Comparison of ENCODE assay signal across 26 cellular contexts in the genomic region with DNA sequence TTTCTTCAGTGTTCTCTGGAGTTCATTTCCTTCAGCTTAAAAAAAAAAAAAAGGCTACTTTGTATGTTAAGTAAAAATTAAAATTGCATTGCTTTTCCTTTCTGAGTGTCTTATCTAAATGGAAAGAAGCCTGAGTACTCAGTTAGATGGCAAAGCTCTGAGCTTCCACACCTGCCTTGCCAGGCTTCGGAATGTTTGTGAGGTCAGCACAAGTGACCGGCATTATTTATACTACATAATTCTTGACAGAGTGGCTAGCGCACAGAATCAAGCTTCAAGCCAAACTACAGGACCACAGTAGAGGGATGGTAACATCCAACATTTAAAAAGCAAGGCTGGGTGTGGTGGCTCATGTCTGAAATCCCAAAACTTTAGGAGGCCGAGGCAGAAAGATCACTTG. TPM values are rescaled to one million over a fixed set of nuclear protein-coding genes. Genes with fewer than 3 reads are reported as not detected.
A peak's percentile ranks its signal among the peaks of the same experiment; 100 is the strongest.
DNase-seq lines count a peak whose midpoint lies in the region; ATAC-seq, FAIRE-seq and TF ChIP-seq lines count a peak whose summit lies in the region.
"Had no signal": no experiment of that assay in that cellular context is flagged by ENCODE, and none has a peak within 500 bp of the region (broad histone marks: within the 10 kb centered on the region; RNA-seq: fewer than 3 reads in every experiment).

No MANE protein-coding gene starts in this region.

- no peak overlapping the region for H3K4ac ChIP-seq in H9 (ENCODE audit: low read depth, low read length)

- no peak overlapping the region for H3K4me3 ChIP-seq in heart left ventricle
- H3K4me3 ChIP-seq: ascending aorta, BLaER1, esophagus squamous epithelium, SJCRH30, smooth muscle cell, upper lobe of right lung had no signal

- peaks cover 3% of the 10 kb centered on the region for H3K36me3 Mint-ChIP-seq in activated naive CD8-positive, alpha-beta T cell
- peaks cover 33% of the 10 kb centered on the region for H3K36me3 Mint-ChIP-seq in activated naive CD8-positive, alpha-beta T cell treated with anti-CD3 and anti-CD28 coated beads for 36 hours
- H3K36me3 Mint-ChIP-seq in H9 (ENCODE audit: insufficient read depth in 1 of 3, low read depth in 3 of 3) (peaks cover 16 to 31% (median 19%) of the 10 kb centered on the region in 3 experiments), neural crest cell (ENCODE audit: low read depth) (peaks cover 2% of the 10 kb centered on the region)

- H3K4me3 Mint-ChIP-seq in activated naive CD8-positive, alpha-beta T cell: no peak overlapping the region
- H3K4me3 Mint-ChIP-seq in activated naive CD8-positive, alpha-beta T cell treated with anti-CD3 and anti-CD28 coated beads for 36 hours: no peak overlapping the region
- no peak overlapping the region for H3K4me3 Mint-ChIP-seq in H9
- no peak overlapping the region for H3K4me3 Mint-ChIP-seq in neural crest cell
- H3K4me3 Mint-ChIP-seq: memory B cell; T-helper 1 cell treated with Interleukin-12 subunit alpha and Interleukin-12 subunit beta and Interleukin-4 antibody, amounts not matched to agents 30 μg/mL and 1 μg/mL, for 36 hours had no signal

- no peak overlapping the region for H3K9ac ChIP-seq in H9 (ENCODE audit: extremely low read depth, insufficient read length, low read length)
- H3K9ac ChIP-seq: BLaER1 had no signal

- peak overlapping the region; percentile 86 for H3K27ac Mint-ChIP-seq in activated naive CD8-positive, alpha-beta T cell
- no peak overlapping the region for H3K27ac Mint-ChIP-seq in activated naive CD8-positive, alpha-beta T cell treated with anti-CD3 and anti-CD28 coated beads for 36 hours
- H3K27ac Mint-ChIP-seq in H9 (peak overlapping the region; percentile 15 to 73 (median 33); a peak in 4 of 7 replicates), neural crest cell (ENCODE audit: unreplicated experiment) (peak overlapping the region; percentile 40)
- H3K27ac Mint-ChIP-seq: activated naive CD4-positive, alpha-beta T cell treated with anti-CD3 and anti-CD28 coated beads, Interleukin-2, amount 50 U/mL, for 72 hours; memory B cell; T-helper 1 cell treated with Interleukin-12 subunit alpha and Interleukin-12 subunit beta and Interleukin-4 antibody, amounts not matched to agents 30 μg/mL and 1 μg/mL, for 36 hours had no signal

- FAIRE-seq in D721Med (lab: Jason Lieb, UNC): no peak

- no peak for DNase-seq in activated naive CD8-positive, alpha-beta T cell treated with anti-CD3 and anti-CD28 coated beads for 36 hours
- no peak for DNase-seq in H9
- DNase-seq in heart left ventricle: no peak
- no peak for DNase-seq in neural crest cell (ENCODE audit: low read depth, low spot score)
- no peak for DNase-seq in GM10266 (ENCODE audit: extremely low spot score)
- no peak for DNase-seq in D721Med (ENCODE audit: insufficient read length, low spot score)
- DNase-seq: activated CD4-positive, alpha-beta T cell treated with anti-CD3 and anti-CD28 coated beads for 1 hour; Calu3; caudate nucleus; esophagus squamous epithelium; foreskin melanocyte; KBM-7; NCI-H1105 treated with DMSO at 0.1 percent for 48 hours; NCI-H2029; NCI-H69; SJCRH30; stimulated activated CD4-positive, alpha-beta T cell treated with anti-CD3 and anti-CD28 coated beads, Interleukin-1b, Interleukin-23, amount 100 ng/mL, for 48 hours; upper lobe of right lung had no signal

- H3K79me2 ChIP-seq in H9 (ENCODE audit: insufficient read depth, low read length): peaks cover 21% of the 10 kb centered on the region; the same call in 1 of the 2 replicates

- H3K9me3 Mint-ChIP-seq in activated naive CD8-positive, alpha-beta T cell (ENCODE audit: low read depth): no peaks in the 10 kb centered on the region
- H3K9me3 Mint-ChIP-seq in activated naive CD8-positive, alpha-beta T cell treated with anti-CD3 and anti-CD28 coated beads for 36 hours: peaks cover 6% of the 10 kb centered on the region
- H3K9me3 Mint-ChIP-seq in H9 (peaks cover 19 to 31% of the 10 kb centered on the region in 2 experiments), neural crest cell (peaks cover 4% of the 10 kb centered on the region)
- H3K9me3 Mint-ChIP-seq: activated naive CD4-positive, alpha-beta T cell treated with anti-CD3 and anti-CD28 coated beads, Interleukin-2, amount 50 U/mL, for 72 hours; memory B cell; T-helper 1 cell treated with Interleukin-12 subunit alpha and Interleukin-12 subunit beta and Interleukin-4 antibody, amounts not matched to agents 30 μg/mL and 1 μg/mL, for 36 hours had no signal

- H3K23me2 ChIP-seq in H9 (ENCODE audit: insufficient read length, low read depth, low read length, poor library complexity, severe bottlenecking): no peaks in the 10 kb centered on the region

- no peak overlapping the region for H2BK20ac ChIP-seq in H9 (ENCODE audit: low read depth, low read length, poor library complexity, severe bottlenecking)

- no CpG with 5 or more reads among the region's 4 CpGs for WGBS in H9 (ENCODE audit: extremely low coverage, insufficient read length, low lambda C conversion rate)
- WGBS in heart left ventricle, 4 donors: 51 to 72% (median 65%) methylated on average over 4 of the region's 4 CpGs

- no peak overlapping the region for H3K56ac ChIP-seq in H9 (ENCODE audit: insufficient read length, low read depth, low read length)

- no peak overlapping the region for H4K5ac ChIP-seq in H9 (ENCODE audit: insufficient read length, low read depth, low read length)

- H4K91ac ChIP-seq in H9 (ENCODE audit: insufficient read length, low read depth, low read length): no peak overlapping the region

- no peak overlapping the region for H3K18ac ChIP-seq in H9 (ENCODE audit: insufficient read length, low read depth, low read length)

- no peak overlapping the region for H2BK15ac ChIP-seq in H9 (ENCODE audit: low read depth, low read length)

- H2BK120ac ChIP-seq in H9 (ENCODE audit: low read depth, low read length, poor library complexity, severe bottlenecking): no peak overlapping the region

- no peak overlapping the region for H3K4me2 ChIP-seq in H9 (ENCODE audit: insufficient read depth, insufficient read length, low read length)
- H3K4me2 ChIP-seq: BLaER1, smooth muscle cell had no signal

- peaks cover 5% of the 10 kb centered on the region for H3K79me1 ChIP-seq in H9 (ENCODE audit: insufficient read depth, low read depth, low read length, poor library complexity, severe bottlenecking)

- H3K9me3 ChIP-seq in H9 (ENCODE audit: control insufficient read depth, low read depth, low read length): peaks cover 21% of the 10 kb centered on the region
- no peaks in the 10 kb centered on the region for H3K9me3 ChIP-seq in heart left ventricle
- H3K9me3 ChIP-seq: ascending aorta, esophagus squamous epithelium, SJCRH30, upper lobe of right lung had no signal

- H2AK5ac ChIP-seq in H9 (ENCODE audit: insufficient read length, low read length): no peak overlapping the region

- H3K27me3 ChIP-seq in H9 (ENCODE audit: insufficient read depth, low read length) (no peaks in the 10 kb centered on the region), heart left ventricle (no peaks in the 10 kb centered on the region)
- H3K27me3 ChIP-seq: ascending aorta, BLaER1, esophagus squamous epithelium, SJCRH30, upper lobe of right lung had no signal

- no peak overlapping the region for H3K14ac ChIP-seq in H9 (ENCODE audit: insufficient read depth, low read length)

- H3K23ac ChIP-seq in H9 (ENCODE audit: insufficient read length, low read depth, low read length): no peak overlapping the region

- no peaks in the 10 kb centered on the region for H3K27me3 Mint-ChIP-seq in activated naive CD8-positive, alpha-beta T cell
- H3K27me3 Mint-ChIP-seq in activated naive CD8-positive, alpha-beta T cell treated with anti-CD3 and anti-CD28 coated beads for 36 hours: no peaks in the 10 kb centered on the region
- H3K27me3 Mint-ChIP-seq in H9 (ENCODE audit: low read depth) (no peaks in the 10 kb centered on the region), neural crest cell (ENCODE audit: low read depth) (no peaks in the 10 kb centered on the region)
- H3K27me3 Mint-ChIP-seq: memory B cell had no signal

- no peak overlapping the region for H3T11ph ChIP-seq in H9 (ENCODE audit: low read length)

- no peak overlapping the region for H4K8ac ChIP-seq in H9 (replicated peaks; ENCODE audit: insufficient read length, low read depth, low read length)

- H2BK5ac ChIP-seq in H9 (ENCODE audit: insufficient read length, low read length): no peak overlapping the region

- no peak for TF ChIP-seq POLR2A in heart left ventricle (IDR thresholded peaks at IDR 0.05)

- no peak overlapping the region for H2AFZ ChIP-seq in H9 (ENCODE audit: low read length)

- intact Hi-C loops in heart left ventricle (cut with DNase I): no loop called here

- ATAC-seq in heart left ventricle: peak; percentile 43 to 77 (median 63)
- ATAC-seq: activated naive CD4-positive, alpha-beta T cell treated with anti-CD3 and anti-CD28 coated beads, Interleukin-2, amount 50 U/mL, for 72 hours; HCT116; upper lobe of right lung had no signal

- H3K36me3 ChIP-seq in heart left ventricle: no peaks in the 10 kb centered on the region
- H3K36me3 ChIP-seq: ascending aorta, esophagus squamous epithelium, SJCRH30, upper lobe of right lung had no signal

- H3K27ac ChIP-seq in H9 (ENCODE audit: insufficient read length, low read depth, low read length) (no peak overlapping the region), heart left ventricle (no peak overlapping the region)
- H3K27ac ChIP-seq: BLaER1, esophagus squamous epithelium, SJCRH30, upper lobe of right lung had no signal

- peaks cover 94% of the 10 kb centered on the region for H3K4me1 Mint-ChIP-seq in activated naive CD8-positive, alpha-beta T cell (ENCODE audit: low read depth)
- peaks cover 76% of the 10 kb centered on the region for H3K4me1 Mint-ChIP-seq in activated naive CD8-positive, alpha-beta T cell treated with anti-CD3 and anti-CD28 coated beads for 36 hours
- H3K4me1 Mint-ChIP-seq in H9 (peaks cover 34 to 41% of the 10 kb centered on the region in 2 experiments), neural crest cell (peaks cover 7% of the 10 kb centered on the region)

- no peak for TF ChIP-seq CTCF in H9 (conservative IDR thresholded peaks at IDR 0.05)
- TF ChIP-seq CTCF in heart left ventricle (IDR thresholded peaks at IDR 0.05): no peak
- no peak for TF ChIP-seq CTCF in neural crest cell (conservative IDR thresholded peaks at IDR 0.05)
- TF ChIP-seq CTCF in GM10266 (IDR thresholded peaks at IDR 0.05; ENCODE audit: control insufficient read depth, insufficient read depth, low read depth, missing control alignments): no peak
- TF ChIP-seq CTCF in D721Med (IDR thresholded peaks at IDR 0.05; ENCODE audit: insufficient read depth, missing control alignments): no peak

- H2BK12ac ChIP-seq in H9 (ENCODE audit: insufficient read length, low read depth, low read length): no peak overlapping the region

- H3K4me1 ChIP-seq in H9 (ENCODE audit: insufficient read depth, low read length): peaks cover 10% of the 10 kb centered on the region; the same call in 1 of the 2 replicates
- peaks cover 0 to 68% (median 9%) of the 10 kb centered on the region in 12 donors for H3K4me1 ChIP-seq in heart left ventricle
- H3K4me1 ChIP-seq: BLaER1, SJCRH30 had no signal

- H4K20me1 ChIP-seq in H9 (ENCODE audit: control insufficient read depth, insufficient read depth, insufficient read length): no peaks in the 10 kb centered on the region

RNA-seq across cellular contexts. Expression of gene PIP4K2A, which starts 17.3 kb away (rescaled TPM):
- total RNA-seq in activated naive CD8-positive, alpha-beta T cell treated with anti-CD3 and anti-CD28 coated beads for 36 hours: 100 to 1,000 TPM; 111 to 118 TPM
- 33.3 and 33.6 TPM in 2 replicates for total RNA-seq in H9 (2021)
- total RNA-seq in heart left ventricle: 10 to 100 TPM in 8 of 9 donors, 1 to 10 TPM in 1; 9.2 to 35.6 (median 13.7) TPM
- polyA plus RNA-seq in heart left ventricle: 1 to 10 TPM; 4.0 to 8.3 TPM
- 25.4 and 28.7 TPM in 2 replicates for total RNA-seq in neural crest cell
